Comparison of ENCODE assay signal across 2 cellular contexts in the genomic region with DNA sequence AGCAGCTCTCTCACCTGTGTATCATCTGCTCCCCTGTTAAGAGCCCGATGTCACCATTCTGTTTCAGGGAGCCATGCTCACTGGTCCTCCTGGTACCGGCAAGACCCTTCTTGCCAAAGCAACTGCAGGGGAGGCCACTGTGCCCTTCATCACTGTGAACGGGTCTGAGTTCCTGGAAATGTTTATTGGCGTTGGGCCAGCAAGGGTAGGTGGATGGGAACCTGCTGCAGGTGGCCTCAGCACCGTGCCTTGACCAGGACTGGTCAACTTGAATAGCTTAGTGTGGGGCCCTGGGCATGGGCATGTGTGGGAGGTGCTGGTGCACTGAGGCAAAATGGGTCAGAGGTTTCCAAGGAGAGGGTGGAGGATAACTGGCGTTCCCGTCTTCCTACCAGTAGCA.
A peak's percentile ranks its signal among the peaks of the same experiment; 100 is the strongest.
TF ChIP-seq lines count a peak whose summit lies in the region.

No MANE protein-coding gene starts in this region.

TF ChIP-seq in IMR-90, 13 proteins besides CTCF, POLR2A, EP300 and RAD21:
- no peak for TF ChIP-seq MXI1 (IDR thresholded peaks at IDR 0.05; ENCODE audit: borderline replicate concordance, low read depth, low read length)
- TF ChIP-seq CEBPB (IDR thresholded peaks at IDR 0.05; ENCODE audit: low read depth, low read length), result no peak
- no peak for TF ChIP-seq BHLHE40 (IDR thresholded peaks at IDR 0.05; ENCODE audit: low read depth, low read length)
- no peak for TF ChIP-seq MAFK (IDR thresholded peaks at IDR 0.05; ENCODE audit: low read depth, low read length)
- TF ChIP-seq, protein P1, sequence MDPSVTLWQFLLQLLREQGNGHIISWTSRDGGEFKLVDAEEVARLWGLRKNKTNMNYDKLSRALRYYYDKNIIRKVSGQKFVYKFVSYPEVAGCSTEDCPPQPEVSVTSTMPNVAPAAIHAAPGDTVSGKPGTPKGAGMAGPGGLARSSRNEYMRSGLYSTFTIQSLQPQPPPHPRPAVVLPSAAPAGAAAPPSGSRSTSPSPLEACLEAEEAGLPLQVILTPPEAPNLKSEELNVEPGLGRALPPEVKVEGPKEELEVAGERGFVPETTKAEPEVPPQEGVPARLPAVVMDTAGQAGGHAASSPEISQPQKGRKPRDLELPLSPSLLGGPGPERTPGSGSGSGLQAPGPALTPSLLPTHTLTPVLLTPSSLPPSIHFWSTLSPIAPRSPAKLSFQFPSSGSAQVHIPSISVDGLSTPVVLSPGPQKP (IDR thresholded peaks at IDR 0.05; ENCODE audit: borderline replicate concordance, low read depth, low read length), result no peak

TF ChIP-seq in K562, 482 proteins besides CTCF, POLR2A, EP300 and RAD21:
- TF ChIP-seq NFIC (IDR thresholded peaks at IDR 0.05) (peak; percentile 77), NFIX (CRISPR knock-in tag; IDR thresholded peaks at IDR 0.05; ENCODE audit: low read depth) (peak; percentile 35; the same call in 1 of the 2 replicates), GTF2A2 (tag; IDR thresholded peaks at IDR 0.05) (no peak)
